8 cellular contexts compared by ENCODE assay signal in genomic region chr12:27821259-27821973, GRCh38. TPM values are rescaled to one million over a fixed set of nuclear protein-coding genes. Genes with fewer than 3 reads are reported as not detected.
DNase-seq lines count a peak whose midpoint lies in the region; ATAC-seq and TF ChIP-seq lines count a peak whose summit lies in the region.

No MANE protein-coding gene starts in this region.

- H2AFZ ChIP-seq in fibroblast of lung (ENCODE audit: low read length): peak overlapping the region; percentile 5

- no peaks in the 10 kb centered on the region for H3K4me1 Mint-ChIP-seq in neural crest cell

- no peaks in the 10 kb centered on the region for H3K36me3 ChIP-seq in fibroblast of lung (ENCODE audit: control insufficient read depth, insufficient read depth, low read length)

- no peaks in the 10 kb centered on the region for H3K27me3 ChIP-seq in fibroblast of lung (ENCODE audit: control insufficient read depth, insufficient read depth, low read length)

- H3K9me3 ChIP-seq in fibroblast of lung (ENCODE audit: control insufficient read depth, insufficient read depth, low read depth, low read length): no peaks in the 10 kb centered on the region

- H3K27ac Mint-ChIP-seq in neural crest cell (ENCODE audit: unreplicated experiment): no peak overlapping the region

- H3K79me2 ChIP-seq in fibroblast of lung (ENCODE audit: control insufficient read depth, insufficient read depth, low read length): no peaks in the 10 kb centered on the region

- H3K9ac ChIP-seq in fibroblast of lung (ENCODE audit: insufficient read depth, low read length): no peak overlapping the region

- peak; percentile 75 to 84 for TF ChIP-seq CTCF in fibroblast of lung (conservative IDR thresholded peaks at IDR 0.05 in 1 of 2, IDR thresholded peaks at IDR 0.05 in 1 of 2; ENCODE audit: low read depth in 1 of 2, low read length in 2 of 2)
- TF ChIP-seq CTCF in neural crest cell (conservative IDR thresholded peaks at IDR 0.05): peak; percentile 94

- ATAC-seq in HG02610 (IDR thresholded peaks at IDR 0.05; ENCODE audit: unreplicated experiment) (peak; percentile 24), HG03520 (IDR thresholded peaks at IDR 0.05; ENCODE audit: unreplicated experiment) (no peak), HG03025 (IDR thresholded peaks at IDR 0.05; ENCODE audit: low FRiP score, unreplicated experiment) (no peak)

- peak; percentile 60 for DNase-seq in ELF-1 (ENCODE audit: low read depth, low spot score)
- peak; percentile 80 for DNase-seq in NCI-H774 (lab: John Stamatoyannopoulos, UW)
- peak; percentile 58 for DNase-seq in activated CD8-positive, alpha-beta memory T cell treated with anti-CD3 and anti-CD28 coated beads, Interleukin-2, amount 50 U/mL, for 48 hours
- peak; percentile 84 to 86 for DNase-seq in fibroblast of lung (ENCODE audit: low read depth in 2 of 2)
- DNase-seq in neural crest cell (ENCODE audit: low read depth, low spot score): peak; percentile 56

- no peak overlapping the region for H3K4me3 Mint-ChIP-seq in neural crest cell

- no peaks in the 10 kb centered on the region for H3K4me1 ChIP-seq in fibroblast of lung (ENCODE audit: control insufficient read depth, extremely low read depth, insufficient read depth, low read length)

- H4K20me1 ChIP-seq in fibroblast of lung (ENCODE audit: control insufficient read depth, extremely low read depth, insufficient read depth, low read length): no peaks in the 10 kb centered on the region

- peak overlapping the region; percentile 37 for H3K27ac ChIP-seq in fibroblast of lung (ENCODE audit: insufficient read depth, low read length)

- peaks cover 2% of the 10 kb centered on the region for H3K27me3 Mint-ChIP-seq in neural crest cell (ENCODE audit: low read depth)

- H3K36me3 Mint-ChIP-seq in neural crest cell (ENCODE audit: low read depth): no peaks in the 10 kb centered on the region

- H3K9me3 Mint-ChIP-seq in neural crest cell: no peaks in the 10 kb centered on the region

- peak overlapping the region in 1 of 4 experiments; percentile 37 for H3K4me3 ChIP-seq in fibroblast of lung (replicated peaks in 1 of 4; ENCODE audit: control extremely low read depth in 1 of 4, insufficient read depth in 1 of 4, low read depth in 3 of 4, low read length in 4 of 4)

- peak overlapping the region; percentile 21 for H3K4me2 ChIP-seq in fibroblast of lung (ENCODE audit: extremely low read depth, insufficient read depth, low read length)

RNA-seq across cellular contexts. Expression of gene MANSC4, which starts 41.4 kb away (rescaled TPM):
- total RNA-seq in fibroblast of lung (0.17 TPM in 1 of 2 replicates, not detected in the other), neural crest cell (not detected in 2 replicates)
- polyA plus RNA-seq in fibroblast of lung: not detected in 2 replicates
- not detected in 2 replicates for polyA plus RNA-seq in fibroblast of lung (2012)
- polyA minus RNA-seq in fibroblast of lung (ENCODE audit: low replicate concordance): not detected in 2 replicates

RNA-seq across cellular contexts. Expression of gene KLHL42, which starts 41.4 kb away (rescaled TPM):
- total RNA-seq in fibroblast of lung (24.1 and 25.3 TPM in 2 replicates), neural crest cell (36.4 and 38.5 TPM in 2 replicates)
- 12.3 and 16.6 TPM in 2 replicates for polyA plus RNA-seq in fibroblast of lung
- 9.1 and 11.5 TPM in 2 replicates for polyA plus RNA-seq in fibroblast of lung (2012)
- 16.8 and 18.5 TPM in 2 replicates for polyA minus RNA-seq in fibroblast of lung (ENCODE audit: low replicate concordance)
